8 cellular contexts compared by ENCODE assay signal in genomic region chr7:44637788-44638594, GRCh38. TPM values are rescaled to one million over a fixed set of nuclear protein-coding genes. Genes with fewer than 3 reads are reported as not detected.
DNase-seq lines count a peak whose midpoint lies in the region; ATAC-seq, FAIRE-seq and TF ChIP-seq lines count a peak whose summit lies in the region.

No MANE protein-coding gene starts in this region.

- no peak for TF ChIP-seq RAD21 in neural cell (conservative IDR thresholded peaks at IDR 0.05)

- no peak overlapping the region for H3K9ac ChIP-seq in neural cell (ENCODE audit: low read length)

- no peaks in the 10 kb centered on the region for H3K27me3 Mint-ChIP-seq in activated CD4-positive, alpha-beta T cell treated with anti-CD3 and anti-CD28 coated beads for 36 hours

- no peak for TF ChIP-seq EP300 in neural cell (conservative IDR thresholded peaks at IDR 0.05; ENCODE audit: poor library complexity, severe bottlenecking)

- peaks cover 84% of the 10 kb centered on the region for H3K4me1 Mint-ChIP-seq in activated CD4-positive, alpha-beta T cell treated with anti-CD3 and anti-CD28 coated beads for 36 hours

- CTCF ChIA-PET in activated CD4-positive, alpha-beta T cell treated with anti-CD3 and anti-CD28 coated beads for 36 hours (lab: Charles Lee): interaction anchor here (0.6 to 3.4 kb wide), 16 partner anchors 9 to 220 kb away, joined by 3 to 19 read pairs (median 5); partner anchors contain the start of gene OGDH

- no peaks in the 10 kb centered on the region for H3K9me3 Mint-ChIP-seq in activated CD4-positive, alpha-beta T cell treated with anti-CD3 and anti-CD28 coated beads for 36 hours (ENCODE audit: low read depth)

- no peaks in the 10 kb centered on the region for H3K9me3 ChIP-seq in neural cell (ENCODE audit: low read length)
- no peaks in the 10 kb centered on the region for H3K9me3 ChIP-seq in thymus (ENCODE audit: control insufficient read depth)

- WGBS in thymus: 90% methylated on average over 8 of the region's 8 CpGs

- peak overlapping the region; percentile 100 for H3K27ac Mint-ChIP-seq in activated CD4-positive, alpha-beta T cell treated with anti-CD3 and anti-CD28 coated beads for 36 hours

- no peak overlapping the region for H3K4me3 ChIP-seq in coronary artery
- H3K4me3 ChIP-seq in neural cell (ENCODE audit: low read length): no peak overlapping the region
- H3K4me3 ChIP-seq in thymus (ENCODE audit: low read length): no peak overlapping the region

- peak; percentile 55 for ATAC-seq in GM21447 (IDR thresholded peaks at IDR 0.05; ENCODE audit: unreplicated experiment)
- peak; percentile 72 for ATAC-seq in activated CD4-positive, alpha-beta T cell treated with anti-CD3 and anti-CD28 coated beads for 36 hours

- no peak for FAIRE-seq in HTR-8/SVneo (lab: Jason Lieb, UNC)

- H4K20me1 ChIP-seq in neural cell (ENCODE audit: insufficient read depth): no peaks in the 10 kb centered on the region

- H3K79me2 ChIP-seq in neural cell (replicated peaks; ENCODE audit: insufficient read depth, low read length): no peaks in the 10 kb centered on the region

- H3K36me3 ChIP-seq in neural cell (ENCODE audit: insufficient read depth, low read length) (no peaks in the 10 kb centered on the region), thymus (ENCODE audit: control insufficient read depth, insufficient read depth) (peaks cover 3% of the 10 kb centered on the region)

- peaks cover 7% of the 10 kb centered on the region for H3K4me1 ChIP-seq in thymus (ENCODE audit: control insufficient read depth, insufficient read depth, low read length)

- in situ Hi-C loops in ACHN (cut with HindIII; ENCODE audit: low pct_ligation_motif_present, low pct_unique_long_range_greater_than_20kb, low sequenced_read_pairs): no loop called here

- POLR2A ChIA-PET in activated CD4-positive, alpha-beta T cell treated with anti-CD3 and anti-CD28 coated beads for 36 hours (lab: Charles Lee): interaction anchor here (0.6 to 2.4 kb wide), 9 partner anchors 14 to 343 kb away, joined by 3 to 29 read pairs (median 6); partner anchors contain the start of gene OGDH

- peaks cover 7% of the 10 kb centered on the region for H3F3A ChIP-seq in neural cell (ENCODE audit: insufficient read depth, low read length, poor library complexity, severe bottlenecking)

- TF ChIP-seq CTCF in coronary artery (IDR thresholded peaks at IDR 0.05) (no peak), neural cell (IDR thresholded peaks at IDR 0.05; ENCODE audit: poor library complexity, severe bottlenecking) (no peak)

- no peak overlapping the region for H2AFZ ChIP-seq in neural cell (ENCODE audit: low read depth, low read length)

- H3K4me3 Mint-ChIP-seq in activated CD4-positive, alpha-beta T cell treated with anti-CD3 and anti-CD28 coated beads for 36 hours: peak overlapping the region; percentile 73

- no peaks in the 10 kb centered on the region for H3K27me3 ChIP-seq in neural cell (ENCODE audit: insufficient read depth, low read depth, low read length)
- no peaks in the 10 kb centered on the region for H3K27me3 ChIP-seq in thymus (ENCODE audit: control insufficient read depth, insufficient read depth)

- intact Hi-C loops in activated CD4-positive, alpha-beta T cell treated with anti-CD3 and anti-CD28 coated beads for 36 hours (cut with DNase I, micrococcal nuclease): loop anchor here (1.0 to 5.0 kb wide), 12 partner anchors 16 to 344 kb away; partner anchors contain the start of genes OGDH (in 2 of the 2), ZMIZ2 (in 2 of the 2), PPIA (in 1 of the 2) and TMED4 (in 1 of the 2)

- DNase-seq in CD1c-positive myeloid dendritic cell (ENCODE audit: extremely low spot score) (peak; percentile 92), HTR-8/SVneo (ENCODE audit: insufficient read length, low spot score) (peak; percentile 35), coronary artery (ENCODE audit: low spot score) (no peak), ACHN (no peak)
- peak; percentile 90 for DNase-seq in activated CD4-positive, alpha-beta T cell treated with anti-CD3 and anti-CD28 coated beads for 36 hours

- H3K9me2 ChIP-seq in neural cell (ENCODE audit: insufficient read depth, low read length): no peaks in the 10 kb centered on the region

- peaks cover 28% of the 10 kb centered on the region for H3K36me3 Mint-ChIP-seq in activated CD4-positive, alpha-beta T cell treated with anti-CD3 and anti-CD28 coated beads for 36 hours (ENCODE audit: low read depth)

- H3K4me2 ChIP-seq in neural cell (ENCODE audit: low read length): no peak overlapping the region

- H3K27ac ChIP-seq in coronary artery (peak overlapping the region; percentile 57 to 87), neural cell (ENCODE audit: low read length) (peak overlapping the region; percentile 98), thymus (ENCODE audit: low read depth) (peak overlapping the region; percentile 86)

TF ChIP-seq in neural cell, 6 proteins besides CTCF, POLR2A, EP300 and RAD21:
- TF ChIP-seq SMC3 (conservative IDR thresholded peaks at IDR 0.05; ENCODE audit: poor library complexity) (no peak), REST (IDR thresholded peaks at IDR 0.05; ENCODE audit: borderline replicate concordance) (no peak), EZH2 (IDR thresholded peaks at IDR 0.05; ENCODE audit: borderline replicate concordance, insufficient read depth, low read length, poor library complexity, severe bottlenecking) (no peak), MXI1 (conservative IDR thresholded peaks at IDR 0.05; ENCODE audit: poor library complexity, severe bottlenecking) (no peak), POLR2AphosphoS5 (IDR thresholded peaks at IDR 0.05) (no peak)

RNA-seq across cellular contexts. Expression of gene OGDH, which starts 31.6 kb away (rescaled TPM):
- total RNA-seq in activated CD4-positive, alpha-beta T cell treated with anti-CD3 and anti-CD28 coated beads for 36 hours: 10 to 100 TPM; 80.3 to 90.1 TPM
- polyA plus RNA-seq in neural cell (16.9 and 23.6 TPM in 2 replicates), thymus (20.7 TPM)
- 49.3 and 55.3 TPM in 2 replicates for polyA minus RNA-seq in neural cell

RNA-seq across cellular contexts. Expression of gene TMED4, which starts 56.0 kb away (rescaled TPM):
- 10 to 100 TPM; 71.6 to 73.0 TPM for total RNA-seq in activated CD4-positive, alpha-beta T cell treated with anti-CD3 and anti-CD28 coated beads for 36 hours
- polyA plus RNA-seq in neural cell (158 and 202 TPM in 2 replicates), thymus (46.9 TPM)
- 97.9 and 107 TPM in 2 replicates for polyA minus RNA-seq in neural cell

Comparison
In these comparisons a context has a peak if more than half of its experiments do, and no peak if none do; other contexts are left out.
1. DNase-seq: peak in CD1c-positive myeloid dendritic cell (single experiment), HTR-8/SVneo (single experiment) and activated CD4-positive, alpha-beta T cell treated with anti-CD3 and anti-CD28 coated beads for 36 hours (single experiment); none in coronary artery (single experiment) and ACHN (single experiment).
2. Peak in every context shown above with its lines, with median percentiles within 50 percentile points of each other: H3K27ac ChIP-seq.